In the genomic region with DNA sequence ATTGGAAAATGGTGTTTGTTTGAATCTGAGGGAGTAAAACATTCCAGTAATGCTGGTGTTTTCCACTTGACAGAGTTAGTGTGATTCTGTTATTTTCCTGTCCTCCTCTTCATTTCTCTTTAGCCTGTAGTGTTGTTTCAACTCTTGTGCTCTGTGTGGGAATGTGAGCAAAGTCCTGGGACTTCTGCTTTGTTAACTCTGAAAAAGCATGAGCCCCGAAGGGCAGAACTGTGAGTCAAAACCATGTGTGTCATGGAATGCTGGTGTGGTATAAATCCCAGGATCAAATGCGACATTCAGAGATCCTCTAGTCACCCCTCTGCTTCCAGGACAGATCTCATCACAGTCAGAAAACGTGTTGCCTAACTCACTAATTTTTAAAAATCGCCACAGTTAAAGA, we compare ENCODE assay signal across 11 cellular contexts. TPM values are rescaled to one million over a fixed set of nuclear protein-coding genes. Genes with fewer than 3 reads are reported as not detected.
DNase-seq lines count a peak whose midpoint lies in the region; ATAC-seq, FAIRE-seq and TF ChIP-seq lines count a peak whose summit lies in the region.
"Had no signal": no experiment of that assay in that cellular context is flagged by ENCODE, and none has a peak within 500 bp of the region (broad histone marks: within the 10 kb centered on the region; RNA-seq: fewer than 3 reads in every experiment).

No MANE protein-coding gene starts in this region.

- FAIRE-seq in G401.6 (lab: Jason Lieb, UNC) = peak; percentile 72

- H3K4me1 ChIP-seq in adipocyte (ENCODE audit: control insufficient read depth, insufficient read depth, low read length) = peaks cover 8% of the 10 kb centered on the region
- no peaks in the 10 kb centered on the region for H3K4me1 ChIP-seq in mucosa of descending colon (ENCODE audit: low read depth)
- H3K4me1 ChIP-seq in PC-9 (replicated peaks; ENCODE audit: insufficient read depth) = no peaks in the 10 kb centered on the region

- no peak overlapping the region for H3K4me2 ChIP-seq in PC-9

- H3K36me3 ChIP-seq in adipocyte (ENCODE audit: control insufficient read depth, insufficient read depth, low read length, severe bottlenecking) (peaks cover 6% of the 10 kb centered on the region), mucosa of descending colon (ENCODE audit: low read depth) (no peaks in the 10 kb centered on the region), PC-9 (ENCODE audit: low read depth) (no peaks in the 10 kb centered on the region)

- H3F3A ChIP-seq in PC-9 (ENCODE audit: insufficient read depth, low read depth) = no peaks in the 10 kb centered on the region

- peaks cover 8% of the 10 kb centered on the region for H3K9me3 ChIP-seq in adipocyte (ENCODE audit: control insufficient read depth, low read length)
- peaks cover 9% of the 10 kb centered on the region for H3K9me3 ChIP-seq in mucosa of descending colon
- peaks cover 9% of the 10 kb centered on the region for H3K9me3 ChIP-seq in PC-9 (ENCODE audit: insufficient read depth, low read depth)

- CTCF ChIA-PET in PC-9 (lab: Charles Lee) = no interaction called here

- no TSS peak for BruUV-seq in PC-9 (replicated peaks; lab: Mats Ljungman, UMichigan)

- intact Hi-C loops in mucosa of descending colon (cut with DNase I, micrococcal nuclease) (no loop called here), PC-9 (cut with micrococcal nuclease; ENCODE audit: unreplicated experiment) (no loop called here)

- no peaks in the 10 kb centered on the region for H3K9me2 ChIP-seq in PC-9 (ENCODE audit: insufficient read depth)

- H4K20me1 ChIP-seq in PC-9 (ENCODE audit: insufficient read depth) = no peaks in the 10 kb centered on the region

- H3K4me3 ChIP-seq in adipocyte (ENCODE audit: low read length) (no peak overlapping the region), fibroblast of the aortic adventitia (ENCODE audit: low read depth, low read length) (no peak overlapping the region), mucosa of descending colon (no peak overlapping the region), PC-9 (no peak overlapping the region)

- no peak overlapping the region for H3K9ac ChIP-seq in adipocyte (ENCODE audit: low read length)

- DNase-seq in adipocyte (ENCODE audit: low read depth) = peak; percentile 64
- DNase-seq in fibroblast of the aortic adventitia (ENCODE audit: low read depth) = peak; percentile 29
- DNase-seq in renal cortical epithelial cell (ENCODE audit: low read depth) = peak; percentile 96
- DNase-seq in cerebellar nuclear complex (lab: John Stamatoyannopoulos, UW) = no peak
- DNase-seq in mucosa of descending colon = no peak
- DNase-seq in PC-9 = no peak
- DNase-seq: activated naive CD8-positive, alpha-beta T cell treated with anti-CD3 and anti-CD28 coated beads, Interleukin-2, amount 50 U/mL, for 24 hours; NCI-H2029 treated with DMSO at 0.1 percent for 48 hours had no signal

- no peak overlapping the region for H2AFZ ChIP-seq in PC-9

- no peak overlapping the region for H3K27ac ChIP-seq in PC-9

- ATAC-seq in GM19324 (IDR thresholded peaks at IDR 0.05; ENCODE audit: low FRiP score, unreplicated experiment) (no peak), mucosa of descending colon (no peak)
- ATAC-seq: activated naive CD8-positive, alpha-beta T cell treated with anti-CD3 and anti-CD28 coated beads, Interleukin-2, amount 50 U/mL, for 24 hours; HCT116 had no signal

- H3K79me2 ChIP-seq in PC-9 (ENCODE audit: low read depth) = no peaks in the 10 kb centered on the region

- no peak for TF ChIP-seq CTCF in fibroblast of the aortic adventitia (IDR thresholded peaks at IDR 0.05; ENCODE audit: insufficient read depth, low read length)
- no peak for TF ChIP-seq CTCF in mucosa of descending colon (IDR thresholded peaks at IDR 0.05)
- TF ChIP-seq CTCF in PC-9 (conservative IDR thresholded peaks at IDR 0.05) = no peak

- POLR2A ChIA-PET in PC-9 (lab: Charles Lee; ENCODE audit: unreplicated experiment) = no interaction called here

- H3K27me3 ChIP-seq in adipocyte (replicated peaks; ENCODE audit: control insufficient read depth, insufficient read depth, low read length) = no peaks in the 10 kb centered on the region
- no peaks in the 10 kb centered on the region for H3K27me3 ChIP-seq in PC-9 (ENCODE audit: insufficient read depth, low read depth)

RNA-seq across cellular contexts. Expression of a gene that starts 8.9 kb away (rescaled TPM):
- total RNA-seq in fibroblast of the aortic adventitia (ENCODE audit: low replicate concordance) = 75.1 and 184 TPM in 2 replicates
- total RNA-seq in renal cortical epithelial cell = 14.4 and 80.5 TPM in 2 replicates
- total RNA-seq in mucosa of descending colon = 1 to 10 TPM; 3.1 to 6.5 (median 4.6) TPM
- 3.6 and 3.9 TPM in 2 replicates for total RNA-seq in PC-9 (2021)

Comparison
In these comparisons a context has a peak if more than half of its experiments do, and no peak if none do; other contexts are left out.
1. DNase-seq: peak in adipocyte (single experiment), fibroblast of the aortic adventitia (single experiment) and renal cortical epithelial cell (single experiment); none in cerebellar nuclear complex (0 of 2), mucosa of descending colon (0 of 3) and PC-9 (0 of 2).